In genomic region chr7:30364773-30365172, GRCh38 we compare ENCODE assay signal across 23 cellular contexts.
"Had no signal": no experiment of that assay in that cellular context is flagged by ENCODE, and none has a peak within 500 bp of the region (broad histone marks: within the 10 kb centered on the region; RNA-seq: fewer than 3 reads in every experiment).

No MANE protein-coding gene starts in this region.

- H3K36me3 ChIP-seq: left ventricle myocardium inferior, ovary, right atrium auricular region, thoracic aorta, transverse colon had no signal

- FAIRE-seq: kidney had no signal

- H2AFZ ChIP-seq: hepatocyte had no signal

- DNase-seq: cortex of kidney; dorsolateral prefrontal cortex; effector CD8-positive, alpha-beta T cell; foreskin melanocyte; head of caudate nucleus; kidney; left cardiac atrium; left ventricle myocardium inferior; lower lobe of right lung; midbrain; nephron progenitor cell; nucleus accumbens; ovary; sigmoid colon; stimulated activated CD4-positive, alpha-beta T cell treated with anti-CD3 and anti-CD28 coated beads, Interleukin-12 subunit alpha, Interleukin-12 subunit beta, amount 100 ng/mL, for 4 hours; stimulated activated naive CD4-positive, alpha-beta T cell; stomach; substantia nigra; transverse colon had no signal

- H3K9me3 ChIP-seq: left ventricle myocardium inferior, lower lobe of right lung, ovary, right atrium auricular region, sigmoid colon, stomach, thoracic aorta, transverse colon had no signal

- H3K4me3 ChIP-seq: dorsolateral prefrontal cortex, hepatocyte, left ventricle myocardium inferior, lower lobe of right lung, ovary, right atrium auricular region, sigmoid colon, skin epidermis, stomach, thoracic aorta, transverse colon had no signal

- H3K27me3 ChIP-seq: dorsolateral prefrontal cortex, hepatocyte, ovary, right atrium auricular region, sigmoid colon, stomach, transverse colon had no signal

- ATAC-seq: left cardiac atrium, lower lobe of right lung had no signal

- H3K27ac ChIP-seq: dorsolateral prefrontal cortex, hepatocyte, left ventricle myocardium inferior, lower lobe of right lung, ovary, right atrium auricular region, sigmoid colon, skin epidermis, stomach, thoracic aorta, transverse colon had no signal

- H3K4me1 ChIP-seq: left ventricle myocardium inferior, lower lobe of right lung, right atrium auricular region, sigmoid colon had no signal

- H3K4me2 ChIP-seq: hepatocyte had no signal

- H3K79me2 ChIP-seq: hepatocyte had no signal
